ENCODE assay signal across 8 cellular contexts in the genomic region with DNA sequence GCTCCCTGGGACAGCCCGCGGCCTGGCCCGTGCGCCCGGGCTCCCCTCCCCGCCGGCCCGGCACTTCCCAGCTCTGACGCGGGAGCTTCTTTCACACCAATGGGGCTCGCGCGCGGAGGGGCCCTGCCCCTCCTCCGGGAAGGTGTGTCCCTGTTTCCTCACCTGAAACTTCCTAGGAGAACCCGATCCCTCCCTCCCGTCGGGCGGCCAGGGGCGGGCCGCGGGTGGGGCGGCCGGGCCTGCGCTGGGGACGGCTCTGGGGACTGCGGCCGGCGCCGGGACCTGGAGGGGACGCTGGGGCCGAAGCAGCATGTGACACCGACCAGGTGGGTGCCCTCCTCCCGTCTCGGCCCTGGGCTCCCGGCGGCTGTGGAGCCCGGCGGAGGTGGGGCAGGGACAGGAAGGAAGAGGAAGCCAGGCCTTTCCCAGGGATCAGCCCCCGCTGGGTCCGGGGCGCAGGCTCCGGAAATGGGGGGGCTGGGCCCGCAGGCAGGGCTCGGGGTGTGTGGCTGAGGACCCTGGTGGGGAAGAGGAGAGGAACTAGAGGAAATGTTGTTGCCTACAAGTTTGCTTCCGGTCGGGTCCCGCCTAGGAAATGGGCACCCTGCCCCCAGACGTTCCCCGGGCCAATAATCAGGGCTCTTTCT. TPM values are rescaled to one million over a fixed set of nuclear protein-coding genes. Genes with fewer than 3 reads are reported as not detected.
DNase-seq lines count a peak whose midpoint lies in the region; ATAC-seq and TF ChIP-seq lines count a peak whose summit lies in the region.
"Not testable (repeated sequence)": the region's sequence is repeated elsewhere in the genome, so short reads cannot be mapped to it uniquely, and the experiment has no call there.

A gene (plus strand): TSS at position 227 of the 647 bp plus-strand sequence. CDS start 7,268 bp downstream, outside the sequence.

- not testable (repeated sequence) for H3K4me3 ChIP-seq in CD4-positive, CD25-positive, alpha-beta regulatory T cell (ENCODE audit: low read depth, low read length); prostate gland

- peaks cover 8 to 29% (median 13%) of the 10 kb centered on the region in 4 donors for H3K4me1 Mint-ChIP-seq in CD4-positive, CD25-positive, alpha-beta regulatory T cell
- peaks cover 11% of the 10 kb centered on the region for H3K4me1 Mint-ChIP-seq in T-helper 17 cell
- H3K4me1 Mint-ChIP-seq in brain, immature natural killer cell: not testable (repeated sequence)

- H3K36me3 Mint-ChIP-seq in CD4-positive, CD25-positive, alpha-beta regulatory T cell; T-helper 17 cell (ENCODE audit: low read depth); brain; immature natural killer cell: not testable (repeated sequence)

- H3K4me1 ChIP-seq in CD4-positive, CD25-positive, alpha-beta regulatory T cell (ENCODE audit: control insufficient read depth, insufficient read depth, low read length, poor library complexity, severe bottlenecking); prostate gland (replicated peaks): not testable (repeated sequence)

- H3K27me3 ChIP-seq in CD4-positive, CD25-positive, alpha-beta regulatory T cell (ENCODE audit: control insufficient read depth, insufficient read depth, low read length); prostate gland (replicated peaks; ENCODE audit: insufficient read depth): not testable (repeated sequence)

- H3K9me3 ChIP-seq in CD4-positive, CD25-positive, alpha-beta regulatory T cell (ENCODE audit: control insufficient read depth in 2 of 2, low read length in 2 of 2); T-helper 17 cell (ENCODE audit: control insufficient read depth, low read length, poor library complexity, severe bottlenecking); prostate gland: not testable (repeated sequence)

- WGBS in prostate gland, result no CpG with 5 or more reads among the region's 50 CpGs

- peak; percentile 62 to 70 for ATAC-seq in CD4-positive, CD25-positive, alpha-beta regulatory T cell (ENCODE audit: low read depth in 2 of 2)
- peak; percentile 74 for ATAC-seq in GM19372 (IDR thresholded peaks at IDR 0.05; ENCODE audit: low read depth, unreplicated experiment)
- ATAC-seq in HG02588 (IDR thresholded peaks at IDR 0.05; ENCODE audit: unreplicated experiment), result peak; percentile 80
- peak; percentile 73 for ATAC-seq in HG03280 (IDR thresholded peaks at IDR 0.05; ENCODE audit: unreplicated experiment)
- peak; percentile 83 for ATAC-seq in T-helper 17 cell

- peak within 1 kb of the TSS; percentile 85 to 93 (median 88) for H3K4me3 Mint-ChIP-seq in CD4-positive, CD25-positive, alpha-beta regulatory T cell
- peak within 1 kb of the TSS; percentile 90 for H3K4me3 Mint-ChIP-seq in T-helper 17 cell
- H3K4me3 Mint-ChIP-seq in brain, result peak within 1 kb of the TSS in 3 of 5 experiments; percentile 74 to 83 (median 82)
- H3K4me3 Mint-ChIP-seq in immature natural killer cell, result peak within 1 kb of the TSS; percentile 76 to 83 (median 79)

- not testable (repeated sequence) for TF ChIP-seq CTCF in brain (conservative IDR thresholded peaks at IDR 0.05); prostate gland (IDR thresholded peaks at IDR 0.05)

- not testable (repeated sequence) for H3K27ac ChIP-seq in CD4-positive, CD25-positive, alpha-beta regulatory T cell (ENCODE audit: insufficient read depth, low read length, poor library complexity, severe bottlenecking); prostate gland

- H3K27ac Mint-ChIP-seq in CD4-positive, CD25-positive, alpha-beta regulatory T cell, result peak within 1 kb of the TSS; percentile 80 to 94 (median 93)
- H3K27ac Mint-ChIP-seq in T-helper 17 cell (peak within 1 kb of the TSS; percentile 90), immature natural killer cell (peak within 1 kb of the TSS in 2 of 6 donors; percentile 8 to 53)
- H3K27ac Mint-ChIP-seq in brain, result not testable (repeated sequence)

- H3K27me3 Mint-ChIP-seq in CD4-positive, CD25-positive, alpha-beta regulatory T cell; T-helper 17 cell; brain; immature natural killer cell (ENCODE audit: low read depth in 3 of 3): not testable (repeated sequence)

- DNase-seq in CD4-positive, CD25-positive, alpha-beta regulatory T cell; T-helper 17 cell; immature natural killer cell; prostate gland (ENCODE audit: low spot score): not testable (repeated sequence)

- TF ChIP-seq POLR2A in prostate gland (IDR thresholded peaks at IDR 0.05), result not testable (repeated sequence)

- H3K36me3 ChIP-seq in CD4-positive, CD25-positive, alpha-beta regulatory T cell (ENCODE audit: control insufficient read depth, insufficient read depth, low read length); prostate gland: not testable (repeated sequence)

- intact Hi-C loops in prostate gland (cut with DNase I), result not testable (repeated sequence)

- H3K9me3 Mint-ChIP-seq in CD4-positive, CD25-positive, alpha-beta regulatory T cell; brain; immature natural killer cell: not testable (repeated sequence)

RNA-seq across cellular contexts. Expression of the gene that starts here (rescaled TPM):
- 10.5 TPM for total RNA-seq in CD4-positive, CD25-positive, alpha-beta regulatory T cell
- polyA plus RNA-seq in CD4-positive, CD25-positive, alpha-beta regulatory T cell, result 1 to 10 TPM in 3 of 4 donors, under 1 TPM in 1; 0.67 to 1.9 (median 1.5) TPM
- total RNA-seq in T-helper 17 cell, result 10 to 100 TPM in 1 of 2 donors, 1 to 10 TPM in 1; 4.2 to 12.4 TPM
- polyA plus RNA-seq in brain (ENCODE audit: insufficient read depth, low read depth, low replicate concordance), result 6.1 TPM
- under 1 TPM in 1 of 3 donors, not detected in 2; 0.27 TPM for polyA plus RNA-seq in immature natural killer cell
- total RNA-seq in prostate gland, result 10 to 100 TPM; 22.7 to 29.0 TPM
